In the genomic region with DNA sequence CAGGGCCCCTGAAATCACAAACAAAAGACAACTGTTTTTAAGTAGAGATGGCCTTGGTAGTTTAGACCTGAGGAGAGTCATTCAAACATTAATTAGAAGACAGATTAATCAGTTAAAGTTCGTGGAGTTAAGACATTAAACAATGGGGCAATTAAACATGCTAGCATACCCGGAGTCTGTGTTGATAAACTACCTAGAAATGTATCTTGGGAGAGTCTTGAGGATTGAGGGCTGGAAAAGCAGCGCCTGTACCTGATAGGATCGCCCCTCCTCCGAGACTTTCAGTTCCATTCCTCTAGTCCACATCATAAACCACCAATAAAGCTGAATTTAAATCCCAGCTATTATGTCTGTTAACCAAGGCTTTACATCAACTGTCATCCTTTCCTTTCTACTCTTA, we compare ENCODE assay signal across 8 cellular contexts. TPM values are rescaled to one million over a fixed set of nuclear protein-coding genes. Genes with fewer than 3 reads are reported as not detected.
A peak's percentile ranks its signal among the peaks of the same experiment; 100 is the strongest.
DNase-seq lines count a peak whose midpoint lies in the region; ATAC-seq and TF ChIP-seq lines count a peak whose summit lies in the region.

No MANE protein-coding gene starts in this region.

- no peaks in the 10 kb centered on the region for H3K27me3 Mint-ChIP-seq in effector memory CD8-positive, alpha-beta T cell
- H3K27me3 Mint-ChIP-seq in neural crest cell (ENCODE audit: low read depth): peaks cover 49% of the 10 kb centered on the region

- peak overlapping the region; percentile 77 for H3K9ac ChIP-seq in NT2/D1 (ENCODE audit: insufficient read length, low read depth)

- H3K36me3 ChIP-seq in NT2/D1 (ENCODE audit: insufficient read depth, insufficient read length, low read length): peaks cover 21% of the 10 kb centered on the region

- peaks cover 23% of the 10 kb centered on the region for H3K27me3 ChIP-seq in NT2/D1 (ENCODE audit: insufficient read depth, insufficient read length)

- H3K9me3 ChIP-seq in NT2/D1 (ENCODE audit: insufficient read depth, low read length): no peaks in the 10 kb centered on the region

- H3K4me3 ChIP-seq in NT2/D1 (ENCODE audit: insufficient read length, low read depth): peak overlapping the region; percentile 82

- peak overlapping the region; percentile 95 to 96 for H3K27ac Mint-ChIP-seq in effector memory CD8-positive, alpha-beta T cell
- no peak overlapping the region for H3K27ac Mint-ChIP-seq in neural crest cell (ENCODE audit: unreplicated experiment)

- no peaks in the 10 kb centered on the region for H3K9me3 Mint-ChIP-seq in effector memory CD8-positive, alpha-beta T cell
- no peaks in the 10 kb centered on the region for H3K9me3 Mint-ChIP-seq in neural crest cell

- peak overlapping the region; percentile 88 to 91 for H3K4me3 Mint-ChIP-seq in effector memory CD8-positive, alpha-beta T cell
- H3K4me3 Mint-ChIP-seq in neural crest cell: peak overlapping the region; percentile 92

- peaks cover 13% of the 10 kb centered on the region for H3K36me3 Mint-ChIP-seq in effector memory CD8-positive, alpha-beta T cell (ENCODE audit: insufficient read depth)
- H3K36me3 Mint-ChIP-seq in neural crest cell (ENCODE audit: low read depth): peaks cover 4% of the 10 kb centered on the region

- no peak for ATAC-seq in effector memory CD8-positive, alpha-beta T cell (replicated peaks)
- ATAC-seq in HG02571 (IDR thresholded peaks at IDR 0.05; ENCODE audit: unreplicated experiment): no peak
- ATAC-seq in GM21515 (IDR thresholded peaks at IDR 0.05; ENCODE audit: unreplicated experiment): no peak

- H3K27ac ChIP-seq in C4-2B: peak overlapping the region; percentile 84

- no peaks in the 10 kb centered on the region for H3K4me1 ChIP-seq in NT2/D1 (ENCODE audit: insufficient read depth, insufficient read length)

- TF ChIP-seq CTCF in C4-2B (conservative IDR thresholded peaks at IDR 0.05): no peak
- no peak for TF ChIP-seq CTCF in neural crest cell (conservative IDR thresholded peaks at IDR 0.05)

- DNase-seq in NT2/D1 (ENCODE audit: low read depth, low spot score) (no peak), neural crest cell (ENCODE audit: low read depth, low spot score) (no peak), NCI-H226 (no peak), AML-193 (lab: John Stamatoyannopoulos, UW) (no peak)
- DNase-seq in effector memory CD8-positive, alpha-beta T cell: no peak

- H3K4me1 Mint-ChIP-seq in effector memory CD8-positive, alpha-beta T cell (ENCODE audit: low read depth in 2 of 2): peaks cover 16 to 19% of the 10 kb centered on the region in 2 donors
- H3K4me1 Mint-ChIP-seq in neural crest cell: peaks cover 22% of the 10 kb centered on the region

RNA-seq across cellular contexts. Expression of gene KRAS, which starts 1.0 kb away (rescaled TPM):
- total RNA-seq in neural crest cell: 30.5 and 31.2 TPM in 2 replicates

RNA-seq across cellular contexts. Expression of gene ETFRF1, which starts 56.7 kb away (rescaled TPM):
- total RNA-seq in neural crest cell: 13.4 and 14.1 TPM in 2 replicates

RNA-seq across cellular contexts. Expression of gene DNAI7, which starts 56.8 kb away (rescaled TPM):
- total RNA-seq in neural crest cell: 0.37 and 0.77 TPM in 2 replicates
